1 cellular context compared by ENCODE assay signal in genomic region chr12:111775205-111776193, GRCh38.
TF ChIP-seq lines count a peak whose summit lies in the region.

No MANE protein-coding gene starts in this region.

TF ChIP-seq in K562, 482 proteins besides CTCF, POLR2A, EP300 and RAD21 (continues in another document):
- TF ChIP-seq MTA2 (IDR thresholded peaks at IDR 0.05; ENCODE audit: low read depth) (no peak), MLLT1 (IDR thresholded peaks at IDR 0.05) (no peak), ZNF696 (CRISPR knock-in tag; conservative IDR thresholded peaks at IDR 0.05) (no peak), BRF2 (IDR thresholded peaks at IDR 0.05; ENCODE audit: borderline replicate concordance, insufficient read depth, insufficient read length) (no peak), CTCFL (IDR thresholded peaks at IDR 0.05; ENCODE audit: borderline replicate concordance, insufficient read depth, low read depth, low read length, poor library complexity, severe bottlenecking) (no peak), PYGO2 (tag; IDR thresholded peaks at IDR 0.05) (no peak), NR3C1 (CRISPR knock-in tag; IDR thresholded peaks at IDR 0.05) (no peak), MGA (IDR thresholded peaks at IDR 0.05) (no peak; the same call in 1 of the 2 replicates), DDX20 (tag; IDR thresholded peaks at IDR 0.05; ENCODE audit: low read depth) (no peak), PHF20 (IDR thresholded peaks at IDR 0.05; ENCODE audit: partially characterized antibody) (no peak), ARID3A (IDR thresholded peaks at IDR 0.05; ENCODE audit: borderline replicate concordance, low read depth, low read length) (0 out of 2 replicates have a peak, but pooled peaks have one; percentile 39), NCOA1 (IDR thresholded peaks at IDR 0.05; ENCODE audit: low read depth) (0 out of 2 replicates have a peak, but pooled peaks have one; percentile 38), PTRF (tag; IDR thresholded peaks at IDR 0.05) (no peak), MAFF (IDR thresholded peaks at IDR 0.05; ENCODE audit: low read length) (no peak), HOXB6 (CRISPR knock-in tag; IDR thresholded peaks at IDR 0.05; ENCODE audit: borderline replicate concordance) (no peak), ZSCAN32 (CRISPR knock-in tag; IDR thresholded peaks at IDR 0.05) (no peak), YY1 (IDR thresholded peaks at IDR 0.05; ENCODE audit: borderline replicate concordance in 1 of 3, control insufficient read depth in 1 of 3, extremely low read depth in 1 of 3, insufficient read depth in 3 of 3, insufficient read length in 1 of 3, insufficient replicate concordance in 2 of 3, low read depth in 1 of 3, low read length in 2 of 3) (no peak), ZSCAN29 (IDR thresholded peaks at IDR 0.05) (no peak), ZZZ3 (IDR thresholded peaks at IDR 0.05) (no peak), NFXL1 (CRISPR knock-in tag; IDR thresholded peaks at IDR 0.05) (no peak), ZKSCAN1 (IDR thresholded peaks at IDR 0.05; ENCODE audit: low read depth, low read length) (no peak), SAP30 (IDR thresholded peaks at IDR 0.05; ENCODE audit: borderline replicate concordance, insufficient read depth, low read depth, low read length, poor library complexity, severe bottlenecking) (no peak), ARID4B (CRISPR knock-in tag; IDR thresholded peaks at IDR 0.05) (no peak; the same call in 1 of the 2 replicates), SLC30A9 (CRISPR knock-in tag; IDR thresholded peaks at IDR 0.05) (no peak), CREB5 (CRISPR knock-in tag; IDR thresholded peaks at IDR 0.05) (no peak), BRD9 (IDR thresholded peaks at IDR 0.05; ENCODE audit: low read depth, partially characterized antibody) (no peak), HMGN3 (IDR thresholded peaks at IDR 0.05; ENCODE audit: borderline replicate concordance, extremely low read depth, insufficient read length, low read depth, low read length) (no peak), GTF2B (IDR thresholded peaks at IDR 0.05; ENCODE audit: extremely low read depth, insufficient read length) (no peak), ZNF717 (CRISPR knock-in tag; IDR thresholded peaks at IDR 0.05) (no peak), ZKSCAN8 (CRISPR knock-in tag; IDR thresholded peaks at IDR 0.05) (no peak)
